8 cellular contexts compared by ENCODE assay signal in genomic region chr1:101309334-101310221, GRCh38.
DNase-seq lines count a peak whose midpoint lies in the region; ATAC-seq and TF ChIP-seq lines count a peak whose summit lies in the region.

No MANE protein-coding gene starts in this region.

- H3K4me1 Mint-ChIP-seq in Caco-2 (ENCODE audit: low read depth, unreplicated experiment) (no peaks in the 10 kb centered on the region), neural progenitor cell (peaks cover 52% of the 10 kb centered on the region)
- peaks cover 45% of the 10 kb centered on the region for H3K4me1 Mint-ChIP-seq in activated T-helper 17 cell treated with anti-CD3 and anti-CD28 coated beads, Interleukin-2, amount 50 U/mL, for 72 hours

- intact Hi-C loops in Caco-2 (cut with micrococcal nuclease; ENCODE audit: unreplicated experiment) (loop anchor here (1.0 kb wide), 2 partner anchors 48 to 129 kb away; no protein-coding TSS in a partner anchor), PC-3 (cut with micrococcal nuclease) (loop anchor here (1.0 kb wide), 2 partner anchors 48 to 129 kb away; no protein-coding TSS in a partner anchor)

- no peak overlapping the region for H3K4me2 ChIP-seq in PC-3 (ENCODE audit: low read length)
- peak overlapping the region; percentile 99 for H3K4me2 ChIP-seq in neural progenitor cell

- peak; percentile 35 to 37 for DNase-seq in Caco-2
- DNase-seq in HL-60 (ENCODE audit: low read depth in 1 of 2, low spot score in 1 of 2) = peak; percentile 32 to 74
- DNase-seq in PC-3 = peak; percentile 57
- DNase-seq in fibroblast of the conjunctiva (ENCODE audit: low read depth) = peak; percentile 38
- DNase-seq in neural progenitor cell (ENCODE audit: low spot score) = peak; percentile 71
- peak in 37 of 49 donors; percentile 1 to 62 (median 25) for DNase-seq in substantia nigra (lab: John Stamatoyannopoulos, UW)

- H3K27ac ChIP-seq in HL-60 (replicated peaks) (peak overlapping the region; percentile 39), PC-3 (ENCODE audit: low read length) (no peak overlapping the region), neural progenitor cell (no peak overlapping the region), substantia nigra (ENCODE audit: low read depth, low read length, poor library complexity, severe bottlenecking) (no peak overlapping the region)

- CTCF ChIA-PET in Caco-2 (lab: Charles Lee) = interaction anchor here (0.7 to 2.1 kb wide), 10 partner anchors 8 to 841 kb away, joined by 3 to 38 read pairs (median 4); no protein-coding TSS in a partner anchor
- CTCF ChIA-PET in PC-3 (lab: Charles Lee) = interaction anchor here (0.6 to 1.6 kb wide), 14 partner anchors 11 to 797 kb away, joined by 3 to 31 read pairs (median 4); no protein-coding TSS in a partner anchor

- H3K4me3 ChIP-seq in Caco-2 (ENCODE audit: low read depth, low read length) = peak overlapping the region; percentile 8; the same call in 1 of the 2 replicates
- H3K4me3 ChIP-seq in HL-60 (replicated peaks; ENCODE audit: insufficient read depth, low read length) = peak overlapping the region; percentile 20
- H3K4me3 ChIP-seq in PC-3 (ENCODE audit: low read length) = no peak overlapping the region
- peak overlapping the region; percentile 60 for H3K4me3 ChIP-seq in neural progenitor cell

- H3K27me3 Mint-ChIP-seq in Caco-2 (ENCODE audit: insufficient read depth, unreplicated experiment) (peaks cover 19% of the 10 kb centered on the region), neural progenitor cell (ENCODE audit: insufficient read depth, low read depth) (peaks cover 12% of the 10 kb centered on the region)
- no peaks in the 10 kb centered on the region for H3K27me3 Mint-ChIP-seq in activated T-helper 17 cell treated with anti-CD3 and anti-CD28 coated beads, Interleukin-2, amount 50 U/mL, for 72 hours

- H3K4me3 Mint-ChIP-seq in Caco-2 (ENCODE audit: unreplicated experiment) = peak overlapping the region; percentile 70
- H3K4me3 Mint-ChIP-seq in activated T-helper 17 cell treated with anti-CD3 and anti-CD28 coated beads, Interleukin-2, amount 50 U/mL, for 72 hours = peak overlapping the region; percentile 81
- peak overlapping the region; percentile 86 for H3K4me3 Mint-ChIP-seq in neural progenitor cell

- H3K79me2 ChIP-seq in PC-3 (ENCODE audit: low read length) = no peaks in the 10 kb centered on the region
- H3K79me2 ChIP-seq in neural progenitor cell (ENCODE audit: low read depth) = no peaks in the 10 kb centered on the region

- POLR2A ChIA-PET in Caco-2 (lab: Charles Lee) (no interaction called here), PC-3 (lab: Charles Lee; ENCODE audit: unreplicated experiment) (no interaction called here)

- H3K4me1 ChIP-seq in Caco-2 (no peaks in the 10 kb centered on the region), PC-3 (ENCODE audit: insufficient read depth, low read length) (no peaks in the 10 kb centered on the region), neural progenitor cell (peaks cover 3% of the 10 kb centered on the region)

- H3K9ac ChIP-seq in PC-3 (ENCODE audit: low read length) (no peak overlapping the region), neural progenitor cell (no peak overlapping the region)

- H3K36me3 ChIP-seq in Caco-2 (ENCODE audit: control insufficient read depth, insufficient read depth, low read length) = no peaks in the 10 kb centered on the region
- H3K36me3 ChIP-seq in PC-3 (ENCODE audit: low read depth, low read length) = no peaks in the 10 kb centered on the region
- H3K36me3 ChIP-seq in neural progenitor cell = no peaks in the 10 kb centered on the region

- TF ChIP-seq CTCF in Caco-2 (IDR thresholded peaks at IDR 0.05; ENCODE audit: insufficient read depth in 1 of 2, low read depth in 1 of 2, low read length in 1 of 2, severe bottlenecking in 1 of 2, unreplicated experiment in 1 of 2) (peak; percentile 65 to 66), HL-60 (IDR thresholded peaks at IDR 0.05; ENCODE audit: insufficient read depth, low read length) (peak; percentile 81), PC-3 (conservative IDR thresholded peaks at IDR 0.05; ENCODE audit: low read depth, low read length) (peak; percentile 87), neural progenitor cell (IDR thresholded peaks at IDR 0.05) (peak; percentile 95)

- no peaks in the 10 kb centered on the region for H3K9me2 ChIP-seq in PC-3 (replicated peaks; ENCODE audit: low read length)

- H3K27me3 ChIP-seq in Caco-2 (replicated peaks; ENCODE audit: control insufficient read depth, insufficient read depth, low read length) (no peaks in the 10 kb centered on the region; the same call in 1 of the 2 replicates), HL-60 (ENCODE audit: insufficient read depth, poor library complexity, severe bottlenecking) (no peaks in the 10 kb centered on the region), PC-3 (ENCODE audit: low read length) (peaks cover 78% of the 10 kb centered on the region), neural progenitor cell (peaks cover 29% of the 10 kb centered on the region)

- H3K27ac Mint-ChIP-seq in Caco-2 (ENCODE audit: unreplicated experiment) = no peak overlapping the region
- H3K27ac Mint-ChIP-seq in activated T-helper 17 cell treated with anti-CD3 and anti-CD28 coated beads, Interleukin-2, amount 50 U/mL, for 72 hours = peak overlapping the region; percentile 26
- H3K27ac Mint-ChIP-seq in neural progenitor cell = peak overlapping the region; percentile 86

- H3F3A ChIP-seq in PC-3 (ENCODE audit: low read length, unreplicated experiment) (no peaks in the 10 kb centered on the region), neural progenitor cell (ENCODE audit: low read depth) (no peaks in the 10 kb centered on the region)

- BruUV-seq in Caco-2 (replicated peaks; lab: Mats Ljungman, UMichigan) (no TSS peak), PC-3 (replicated peaks; lab: Mats Ljungman, UMichigan) (no TSS peak)

- no peaks in the 10 kb centered on the region for H4K20me1 ChIP-seq in PC-3 (ENCODE audit: low read length)
- no peaks in the 10 kb centered on the region for H4K20me1 ChIP-seq in neural progenitor cell (ENCODE audit: low read depth)

- H3K9me3 Mint-ChIP-seq in Caco-2 (ENCODE audit: unreplicated experiment) (no peaks in the 10 kb centered on the region), neural progenitor cell (peaks cover 29% of the 10 kb centered on the region)
- no peaks in the 10 kb centered on the region for H3K9me3 Mint-ChIP-seq in activated T-helper 17 cell treated with anti-CD3 and anti-CD28 coated beads, Interleukin-2, amount 50 U/mL, for 72 hours

- H3K36me3 Mint-ChIP-seq in Caco-2 (ENCODE audit: insufficient read depth, unreplicated experiment) = no peaks in the 10 kb centered on the region
- H3K36me3 Mint-ChIP-seq in activated T-helper 17 cell treated with anti-CD3 and anti-CD28 coated beads, Interleukin-2, amount 50 U/mL, for 72 hours (ENCODE audit: low read depth) = no peaks in the 10 kb centered on the region
- H3K36me3 Mint-ChIP-seq in neural progenitor cell = peaks cover 6% of the 10 kb centered on the region

- no peak overlapping the region for H2AFZ ChIP-seq in PC-3 (ENCODE audit: low read length)
- H2AFZ ChIP-seq in neural progenitor cell (replicated peaks) = peak overlapping the region; percentile 95

- H3K9me3 ChIP-seq in Caco-2 (no peaks in the 10 kb centered on the region), PC-3 (ENCODE audit: low read length) (no peaks in the 10 kb centered on the region), neural progenitor cell (ENCODE audit: low read depth) (no peaks in the 10 kb centered on the region)

- ATAC-seq in GM19463 (IDR thresholded peaks at IDR 0.05; ENCODE audit: unreplicated experiment) = peak; percentile 44
- peak; percentile 67 for ATAC-seq in PC-3
- peak; percentile 40 for ATAC-seq in activated T-helper 17 cell treated with anti-CD3 and anti-CD28 coated beads, Interleukin-2, amount 50 U/mL, for 72 hours (replicated peaks)
